1 cellular context compared by ENCODE assay signal in genomic region chr22:36470162-36470993, GRCh38.
TF ChIP-seq lines count a peak whose summit lies in the region.

No MANE protein-coding gene starts in this region.

TF ChIP-seq in HEK293, 187 proteins besides CTCF, POLR2A, EP300 and RAD21 (continued from another document):
- no peak for TF ChIP-seq RBAK (tag by site-specific recombination; IDR thresholded peaks at IDR 0.05)
